In the genomic region with DNA sequence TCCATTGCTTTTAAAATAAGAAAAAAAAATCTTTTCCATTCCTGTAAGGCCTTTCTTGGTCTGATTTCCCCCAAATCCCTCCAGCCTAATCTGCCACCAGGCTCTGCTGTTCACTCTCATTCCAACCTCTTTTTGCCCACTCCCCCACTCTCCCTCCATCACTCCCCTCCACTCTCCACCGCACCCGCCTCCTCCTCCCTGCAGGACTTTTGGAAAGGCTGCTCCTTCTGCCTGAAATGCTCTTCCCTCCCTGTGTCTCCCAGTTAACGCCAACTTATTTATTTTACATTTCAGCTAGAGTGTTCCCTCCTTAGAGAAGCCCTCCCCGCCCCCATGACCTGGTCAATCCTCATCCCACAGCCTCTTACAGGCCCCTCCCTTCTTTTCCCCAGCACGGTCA, we compare ENCODE assay signal across 1 cellular context.
TF ChIP-seq lines count a peak whose summit lies in the region.

No MANE protein-coding gene starts in this region.

TF ChIP-seq in HCT116, 20 proteins besides CTCF, POLR2A, EP300 and RAD21:
- no peak for TF ChIP-seq FOSL1 (IDR thresholded peaks at IDR 0.05; ENCODE audit: low read depth)
- TF ChIP-seq YY1 (IDR thresholded peaks at IDR 0.05; ENCODE audit: extremely low read depth, insufficient replicate concordance, low read depth, low read length), result no peak
- TF ChIP-seq SP1 (IDR thresholded peaks at IDR 0.05; ENCODE audit: low read depth), result no peak
- no peak for TF ChIP-seq ZFX (IDR thresholded peaks at IDR 0.05)
- no peak for TF ChIP-seq EZH2 (IDR thresholded peaks at IDR 0.05)
- TF ChIP-seq TCF7L2 (IDR thresholded peaks at IDR 0.05; ENCODE audit: borderline replicate concordance, extremely low read depth, insufficient read depth, insufficient read length), result no peak
- no peak for TF ChIP-seq SIN3A (IDR thresholded peaks at IDR 0.05; ENCODE audit: low read depth)
- no peak for TF ChIP-seq ATF3 (IDR thresholded peaks at IDR 0.05)
- TF ChIP-seq, protein P1, sequence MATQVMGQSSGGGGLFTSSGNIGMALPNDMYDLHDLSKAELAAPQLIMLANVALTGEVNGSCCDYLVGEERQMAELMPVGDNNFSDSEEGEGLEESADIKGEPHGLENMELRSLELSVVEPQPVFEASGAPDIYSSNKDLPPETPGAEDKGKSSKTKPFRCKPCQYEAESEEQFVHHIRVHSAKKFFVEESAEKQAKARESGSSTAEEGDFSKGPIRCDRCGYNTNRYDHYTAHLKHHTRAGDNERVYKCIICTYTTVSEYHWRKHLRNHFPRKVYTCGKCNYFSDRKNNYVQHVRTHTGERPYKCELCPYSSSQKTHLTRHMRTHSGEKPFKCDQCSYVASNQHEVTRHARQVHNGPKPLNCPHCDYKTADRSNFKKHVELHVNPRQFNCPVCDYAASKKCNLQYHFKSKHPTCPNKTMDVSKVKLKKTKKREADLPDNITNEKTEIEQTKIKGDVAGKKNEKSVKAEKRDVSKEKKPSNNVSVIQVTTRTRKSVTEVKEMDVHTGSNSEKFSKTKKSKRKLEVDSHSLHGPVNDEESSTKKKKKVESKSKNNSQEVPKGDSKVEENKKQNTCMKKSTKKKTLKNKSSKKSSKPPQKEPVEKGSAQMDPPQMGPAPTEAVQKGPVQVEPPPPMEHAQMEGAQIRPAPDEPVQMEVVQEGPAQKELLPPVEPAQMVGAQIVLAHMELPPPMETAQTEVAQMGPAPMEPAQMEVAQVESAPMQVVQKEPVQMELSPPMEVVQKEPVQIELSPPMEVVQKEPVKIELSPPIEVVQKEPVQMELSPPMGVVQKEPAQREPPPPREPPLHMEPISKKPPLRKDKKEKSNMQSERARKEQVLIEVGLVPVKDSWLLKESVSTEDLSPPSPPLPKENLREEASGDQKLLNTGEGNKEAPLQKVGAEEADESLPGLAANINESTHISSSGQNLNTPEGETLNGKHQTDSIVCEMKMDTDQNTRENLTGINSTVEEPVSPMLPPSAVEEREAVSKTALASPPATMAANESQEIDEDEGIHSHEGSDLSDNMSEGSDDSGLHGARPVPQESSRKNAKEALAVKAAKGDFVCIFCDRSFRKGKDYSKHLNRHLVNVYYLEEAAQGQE (IDR thresholded peaks at IDR 0.05; ENCODE audit: low read depth), result no peak
